In genomic region chr2:144905956-144906355, GRCh38 we compare ENCODE assay signal across 35 cellular contexts.
"Had no signal": no experiment of that assay in that cellular context is flagged by ENCODE, and none has a peak within 500 bp of the region (broad histone marks: within the 10 kb centered on the region; RNA-seq: fewer than 3 reads in every experiment).

No MANE protein-coding gene starts in this region.

- H3K27ac ChIP-seq: KMS-11 had no signal

- DNase-seq: Karpas-422, Kasumi-1, MG63, MM.1S, MV-4-11, NCI-H1048, NCI-H1092, NCI-H1092 treated with DMSO at 0.1 percent for 48 hours, NCI-H1105, NCI-H1105 treated with DMSO at 0.1 percent for 48 hours, NCI-H1417, NCI-H1417 treated with DMSO at 0.1 percent for 48 hours, NCI-H1436, NCI-H1436 treated with DMSO at 0.1 percent for 48 hours, NCI-H146, NCI-H1694, NCI-H1694 treated with DMSO at 0.1 percent for 48 hours, NCI-H187, NCI-H187 treated with DMSO at 0.1 percent for 48 hours, NCI-H1930, NCI-H2029, NCI-H2029 treated with DMSO at 0.1 percent for 48 hours, NCI-H2081, NCI-H2081 treated with DMSO at 0.1 percent for 48 hours, NCI-H2107, NCI-H2171, NCI-H2171 treated with DMSO at 0.1 percent for 48 hours, NCI-H2227 treated with DMSO at 0.1 percent for 48 hours, NCI-H226, NCI-H345, NCI-H446, NCI-H446 treated with DMSO at 0.1 percent for 48 hours, NCI-H510A, NCI-H510A treated with DMSO at 0.1 percent for 48 hours had no signal

- H3K9me3 ChIP-seq: MG63 had no signal

- H3K4me3 ChIP-seq: MG63 had no signal

- H3K36me3 ChIP-seq: MG63 had no signal

- H3K4me2 ChIP-seq: KMS-11 had no signal

- H3K27me3 ChIP-seq: MG63 had no signal

- H3K9ac ChIP-seq: KMS-11 had no signal
